Comparison of ENCODE assay signal across 13 cellular contexts in genomic region chr2:47568164-47568861, GRCh38. TPM values are rescaled to one million over a fixed set of nuclear protein-coding genes. Genes with fewer than 3 reads are reported as not detected.
DNase-seq lines count a peak whose midpoint lies in the region; ATAC-seq lines count a peak whose summit lies in the region.
"Had no signal": no experiment of that assay in that cellular context is flagged by ENCODE, and none has a peak within 500 bp of the region (broad histone marks: within the 10 kb centered on the region; RNA-seq: fewer than 3 reads in every experiment).

No MANE protein-coding gene starts in this region.

- peaks cover 59% of the 10 kb centered on the region for H3K27me3 ChIP-seq in ectodermal cell (ENCODE audit: control insufficient read depth, insufficient read depth, low read length, poor library complexity, severe bottlenecking)

- intact Hi-C loops in left cardiac atrium (cut with DNase I): no loop called here

- H3K4me1 Mint-ChIP-seq in T-helper 2 cell treated with Interferon-gamma antibody and Interleukin-4, amounts not matched to agents 5 μg/mL and 100 μg/mL, for 36 hours (ENCODE audit: low read depth): peaks cover 7% of the 10 kb centered on the region
- H3K4me1 Mint-ChIP-seq in stimulated activated effector memory CD8-positive, alpha-beta T cell treated with anti-CD3 and anti-CD28 coated beads, Interleukin-12 subunit alpha, Interleukin-12 subunit beta, amount 100 ng/mL, for 72 hours: peaks cover 15% of the 10 kb centered on the region

- no peak for DNase-seq in T-helper 2 cell treated with Interferon-gamma antibody and Interleukin-4, amounts not matched to agents 5 μg/mL and 100 μg/mL, for 36 hours (ENCODE audit: low spot score)
- DNase-seq in T-helper 2 cell (no peak), NCI-H510A (lab: John Stamatoyannopoulos, UW) (peak; percentile 14), NCI-H774 (lab: John Stamatoyannopoulos, UW) (no peak), left cardiac atrium (no peak)
- no peak for DNase-seq in stimulated activated effector memory CD8-positive, alpha-beta T cell treated with anti-CD3 and anti-CD28 coated beads, Interleukin-12 subunit alpha, Interleukin-12 subunit beta, amount 100 ng/mL, for 72 hours (ENCODE audit: low spot score in 2 of 2)
- DNase-seq: activated CD4-positive, alpha-beta memory T cell treated with anti-CD3 and anti-CD28 coated beads, Interleukin-2, amount 10 ng/mL, durations not matched to agents 7 days and 5 days; activated naive CD4-positive, alpha-beta T cell treated with Interleukin-2 at 50 U/mL for 16 hours; mammary epithelial cell had no signal

- H3K4me1 ChIP-seq in ectodermal cell (ENCODE audit: control insufficient read depth, insufficient read depth, low read length): peaks cover 11% of the 10 kb centered on the region

- no peak overlapping the region for H3K27ac ChIP-seq in ectodermal cell (ENCODE audit: insufficient read depth, low read depth, low read length, poor library complexity, severe bottlenecking)
- H3K27ac ChIP-seq: cardiac muscle cell, prostate gland had no signal

- no peak for ATAC-seq in stimulated activated effector memory CD8-positive, alpha-beta T cell treated with anti-CD3 and anti-CD28 coated beads, Interleukin-12 subunit alpha, Interleukin-12 subunit beta, amount 100 ng/mL, for 72 hours
- no peak for ATAC-seq in GM18517 (IDR thresholded peaks at IDR 0.05; ENCODE audit: unreplicated experiment)
- ATAC-seq in left cardiac atrium: no peak

- no peaks in the 10 kb centered on the region for H3K9me3 Mint-ChIP-seq in T-helper 2 cell treated with Interferon-gamma antibody and Interleukin-4, amounts not matched to agents 5 μg/mL and 100 μg/mL, for 36 hours
- no peaks in the 10 kb centered on the region for H3K9me3 Mint-ChIP-seq in stimulated activated effector memory CD8-positive, alpha-beta T cell treated with anti-CD3 and anti-CD28 coated beads, Interleukin-12 subunit alpha, Interleukin-12 subunit beta, amount 100 ng/mL, for 72 hours
- H3K9me3 Mint-ChIP-seq: activated CD4-positive, alpha-beta memory T cell treated with anti-CD3 and anti-CD28 coated beads, Interleukin-2, amount 10 ng/mL, durations not matched to agents 7 days and 5 days had no signal

- H3K27ac Mint-ChIP-seq in T-helper 2 cell treated with Interferon-gamma antibody and Interleukin-4, amounts not matched to agents 5 μg/mL and 100 μg/mL, for 36 hours: no peak overlapping the region
- no peak overlapping the region for H3K27ac Mint-ChIP-seq in stimulated activated effector memory CD8-positive, alpha-beta T cell treated with anti-CD3 and anti-CD28 coated beads, Interleukin-12 subunit alpha, Interleukin-12 subunit beta, amount 100 ng/mL, for 72 hours
- H3K27ac Mint-ChIP-seq: activated CD4-positive, alpha-beta memory T cell treated with anti-CD3 and anti-CD28 coated beads, Interleukin-2, amount 10 ng/mL, durations not matched to agents 7 days and 5 days had no signal

- H3K4me3 ChIP-seq in ectodermal cell (ENCODE audit: insufficient read depth, low read depth, low read length): peak overlapping the region; percentile 13
- H3K4me3 ChIP-seq: prostate gland had no signal

- WGBS in ectodermal cell, 2 experiments: 96 to 100% methylated on average over 1 of the region's 1 CpG

- no peaks in the 10 kb centered on the region for H3K36me3 Mint-ChIP-seq in T-helper 2 cell treated with Interferon-gamma antibody and Interleukin-4, amounts not matched to agents 5 μg/mL and 100 μg/mL, for 36 hours (ENCODE audit: low read depth)
- no peaks in the 10 kb centered on the region for H3K36me3 Mint-ChIP-seq in stimulated activated effector memory CD8-positive, alpha-beta T cell treated with anti-CD3 and anti-CD28 coated beads, Interleukin-12 subunit alpha, Interleukin-12 subunit beta, amount 100 ng/mL, for 72 hours

- H3K36me3 ChIP-seq in ectodermal cell (ENCODE audit: control insufficient read depth, insufficient read depth, low read length): no peaks in the 10 kb centered on the region
- H3K36me3 ChIP-seq: cardiac muscle cell, prostate gland had no signal

- H3K4me3 Mint-ChIP-seq in T-helper 2 cell treated with Interferon-gamma antibody and Interleukin-4, amounts not matched to agents 5 μg/mL and 100 μg/mL, for 36 hours: peak overlapping the region; percentile 54
- peak overlapping the region; percentile 63 for H3K4me3 Mint-ChIP-seq in stimulated activated effector memory CD8-positive, alpha-beta T cell treated with anti-CD3 and anti-CD28 coated beads, Interleukin-12 subunit alpha, Interleukin-12 subunit beta, amount 100 ng/mL, for 72 hours
- H3K4me3 Mint-ChIP-seq: activated CD4-positive, alpha-beta memory T cell treated with anti-CD3 and anti-CD28 coated beads, Interleukin-2, amount 10 ng/mL, durations not matched to agents 7 days and 5 days had no signal

- no peaks in the 10 kb centered on the region for H3K9me3 ChIP-seq in ectodermal cell (ENCODE audit: control insufficient read depth, low read length)
- H3K9me3 ChIP-seq: prostate gland had no signal

- peaks cover 57% of the 10 kb centered on the region for H3K27me3 Mint-ChIP-seq in T-helper 2 cell treated with Interferon-gamma antibody and Interleukin-4, amounts not matched to agents 5 μg/mL and 100 μg/mL, for 36 hours (ENCODE audit: low read depth)

RNA-seq across cellular contexts. Expression of gene KCNK12, which starts 2.5 kb away (rescaled TPM):
- polyA plus RNA-seq in ectodermal cell (2013, experiment 1 of 4): 1.6 TPM
- polyA plus RNA-seq in ectodermal cell (2013, experiment 2 of 4): 1.2 TPM
- 2.6 TPM for polyA plus RNA-seq in ectodermal cell (2013, experiment 3 of 4)
- polyA plus RNA-seq in ectodermal cell (2013, experiment 4 of 4): 1.8 TPM
- total RNA-seq in left cardiac atrium: not detected
- total RNA-seq: mammary epithelial cell had no signal
- polyA plus RNA-seq: mammary epithelial cell had no signal
